In genomic region chr6:144697389-144697788, GRCh38 we compare ENCODE assay signal across 19 cellular contexts.
"Had no signal": no experiment of that assay in that cellular context is flagged by ENCODE, and none has a peak within 500 bp of the region (broad histone marks: within the 10 kb centered on the region; RNA-seq: fewer than 3 reads in every experiment).

No MANE protein-coding gene starts in this region.

- H3K27me3 Mint-ChIP-seq: activated naive CD8-positive, alpha-beta T cell; progenitor cell of endocrine pancreas; stimulated activated naive CD8-positive, alpha-beta T cell treated with anti-CD3 and anti-CD28 coated beads, Interleukin-15, Interleukin-2, amounts not matched to agents 100 ng/mL and 50 ng/mL, for 24 hours; T-cell had no signal

- H3K9me3 ChIP-seq: suprapubic skin had no signal

- H3K4me3 ChIP-seq: cardiac muscle cell, dorsolateral prefrontal cortex, lung, skin epidermis, suprapubic skin, transverse colon had no signal

- H3K36me3 ChIP-seq: cardiac muscle cell, transverse colon had no signal

- H3K4me3 Mint-ChIP-seq: activated T-cell treated with anti-CD3 and anti-CD28 coated beads, Interleukin-2, amount 50 U/mL, for 72 hours; neural crest cell; stimulated activated naive CD8-positive, alpha-beta T cell treated with anti-CD3 and anti-CD28 coated beads, Interleukin-15, Interleukin-2, amounts not matched to agents 100 ng/mL and 50 ng/mL, for 24 hours; T-cell had no signal

- H3K27ac Mint-ChIP-seq: activated naive CD8-positive, alpha-beta T cell; activated T-cell treated with anti-CD3 and anti-CD28 coated beads, Interleukin-2, amount 50 U/mL, for 72 hours; progenitor cell of endocrine pancreas had no signal

- DNase-seq: activated CD4-positive, alpha-beta T cell treated with anti-CD3 and anti-CD28 coated beads for 1 hour; activated gamma-delta T cell; activated T-cell treated with anti-CD3 and anti-CD28 coated beads, Interleukin-2, amount 50 U/mL, for 72 hours; amniotic stem cell; dorsolateral prefrontal cortex; erythroblast; right cardiac atrium; stimulated activated CD4-positive, alpha-beta T cell treated with anti-CD3 and anti-CD28 coated beads, Interleukin-15, amount 100 ng/mL, for 24 hours; stimulated activated CD4-positive, alpha-beta T cell treated with anti-CD3 and anti-CD28 coated beads, Interleukin-2, amount 100 ng/mL, for 48 hours; T-cell; transverse colon had no signal

- ATAC-seq: activated T-cell treated with anti-CD3 and anti-CD28 coated beads, Interleukin-2, amount 50 U/mL, for 72 hours; right cardiac atrium had no signal

- H3K9me3 Mint-ChIP-seq: stimulated activated naive CD8-positive, alpha-beta T cell treated with anti-CD3 and anti-CD28 coated beads, Interleukin-15, Interleukin-2, amounts not matched to agents 100 ng/mL and 50 ng/mL, for 24 hours; T-cell had no signal

- H3K4me1 Mint-ChIP-seq: neural crest cell had no signal

- H3K27me3 ChIP-seq: cardiac muscle cell, dorsolateral prefrontal cortex, suprapubic skin, transverse colon had no signal

- H3K27ac ChIP-seq: cardiac muscle cell, dorsolateral prefrontal cortex, skin epidermis, suprapubic skin had no signal
